In genomic region chr2:95344656-95345055, GRCh38 we compare ENCODE assay signal across 14 cellular contexts. TPM values are rescaled to one million over a fixed set of nuclear protein-coding genes. Genes with fewer than 3 reads are reported as not detected.
DNase-seq lines count a peak whose midpoint lies in the region; ATAC-seq, FAIRE-seq and TF ChIP-seq lines count a peak whose summit lies in the region.
"Had no signal": no experiment of that assay in that cellular context is flagged by ENCODE, and none has a peak within 500 bp of the region (broad histone marks: within the 10 kb centered on the region; RNA-seq: fewer than 3 reads in every experiment).

No MANE protein-coding gene starts in this region.

- H3K27me3 ChIP-seq in BLaER1 (peaks cover 56% of the 10 kb centered on the region), astrocyte (ENCODE audit: insufficient read depth, low read length) (peaks cover 11% of the 10 kb centered on the region)
- H3K27me3 ChIP-seq in CD8-positive, alpha-beta T cell (ENCODE audit: insufficient read depth, low read length), result peaks cover 13% of the 10 kb centered on the region
- peaks cover 3 to 9% of the 10 kb centered on the region in 2 donors for H3K27me3 ChIP-seq in naive thymus-derived CD4-positive, alpha-beta T cell (ENCODE audit: control insufficient read depth in 2 of 2, insufficient read depth in 2 of 2, low read length in 2 of 2)

- peak overlapping the region; percentile 94; the same call in 1 of the 2 replicates for H3K4me2 ChIP-seq in BLaER1
- peak overlapping the region; percentile 99 for H3K4me2 ChIP-seq in astrocyte (ENCODE audit: low read length)

- H3K27ac Mint-ChIP-seq in CD8-positive, alpha-beta T cell, result no peak overlapping the region
- no peak overlapping the region for H3K27ac Mint-ChIP-seq in astrocyte (ENCODE audit: unreplicated experiment)
- no peak overlapping the region for H3K27ac Mint-ChIP-seq in naive thymus-derived CD4-positive, alpha-beta T cell
- no peak overlapping the region for H3K27ac Mint-ChIP-seq in effector memory CD8-positive, alpha-beta T cell
- H3K27ac Mint-ChIP-seq: progenitor cell of endocrine pancreas had no signal

- H3K4me3 ChIP-seq in BLaER1 (no peak overlapping the region), astrocyte (ENCODE audit: insufficient read depth, low read depth, low read length) (no peak overlapping the region)
- H3K4me3 ChIP-seq in CD8-positive, alpha-beta T cell (ENCODE audit: low read depth, low read length), result no peak overlapping the region
- H3K4me3 ChIP-seq in naive thymus-derived CD4-positive, alpha-beta T cell (ENCODE audit: low read length), result no peak overlapping the region
- H3K4me3 ChIP-seq: lung, SJCRH30 had no signal

- CTCF ChIA-PET in CD8-positive, alpha-beta T cell (lab: Charles Lee), result interaction anchor here (1.2 to 1.5 kb wide), 3 partner anchors 10 to 14 kb away, joined by 3 to 5 read pairs (median 5); no protein-coding TSS in a partner anchor
- CTCF ChIA-PET in naive thymus-derived CD4-positive, alpha-beta T cell (lab: Charles Lee), result no interaction called here

- H3K9ac ChIP-seq in BLaER1, result no peak overlapping the region
- H3K9ac ChIP-seq in astrocyte (ENCODE audit: low read length), result no peak overlapping the region

- H3K4me3 Mint-ChIP-seq in CD8-positive, alpha-beta T cell, result peak overlapping the region; percentile 71
- H3K4me3 Mint-ChIP-seq in astrocyte (ENCODE audit: unreplicated experiment), result peak overlapping the region; percentile 27
- peak overlapping the region in 7 of 10 donors; percentile 3 to 84 (median 33) for H3K4me3 Mint-ChIP-seq in naive thymus-derived CD4-positive, alpha-beta T cell
- H3K4me3 Mint-ChIP-seq in effector memory CD8-positive, alpha-beta T cell, result peak overlapping the region in 1 of 2 donors; percentile 80

- no peaks in the 10 kb centered on the region for H3K9me3 Mint-ChIP-seq in CD8-positive, alpha-beta T cell
- H3K9me3 Mint-ChIP-seq in astrocyte (ENCODE audit: unreplicated experiment), result peaks cover 2% of the 10 kb centered on the region
- no peaks in the 10 kb centered on the region for H3K9me3 Mint-ChIP-seq in naive thymus-derived CD4-positive, alpha-beta T cell
- no peaks in the 10 kb centered on the region for H3K9me3 Mint-ChIP-seq in effector memory CD8-positive, alpha-beta T cell

- POLR2A ChIA-PET in CD8-positive, alpha-beta T cell (lab: Charles Lee), result no interaction called here
- POLR2A ChIA-PET in naive thymus-derived CD4-positive, alpha-beta T cell (lab: Charles Lee), result no interaction called here

- H3K4me1 ChIP-seq in BLaER1, result peaks cover 7% of the 10 kb centered on the region; the same call in 1 of the 2 replicates
- H3K4me1 ChIP-seq in CD8-positive, alpha-beta T cell (ENCODE audit: insufficient read depth, low read length), result peaks cover 6% of the 10 kb centered on the region
- H3K4me1 ChIP-seq in astrocyte (ENCODE audit: insufficient read depth, low read length), result peaks cover 10% of the 10 kb centered on the region
- no peaks in the 10 kb centered on the region for H3K4me1 ChIP-seq in naive thymus-derived CD4-positive, alpha-beta T cell (ENCODE audit: control insufficient read depth in 2 of 2, insufficient read depth in 2 of 2, low read length in 2 of 2)
- H3K4me1 ChIP-seq: SJCRH30 had no signal

- H3K9me3 ChIP-seq in BLaER1 (no peaks in the 10 kb centered on the region), astrocyte (ENCODE audit: insufficient read depth, low read depth, low read length) (no peaks in the 10 kb centered on the region)
- no peaks in the 10 kb centered on the region for H3K9me3 ChIP-seq in CD8-positive, alpha-beta T cell (ENCODE audit: low read length)
- H3K9me3 ChIP-seq in naive thymus-derived CD4-positive, alpha-beta T cell (ENCODE audit: control insufficient read depth in 2 of 3, low read length in 3 of 3), result no peaks in the 10 kb centered on the region
- H3K9me3 ChIP-seq: SJCRH30 had no signal

- no peak for TF ChIP-seq CTCF in CD8-positive, alpha-beta T cell (IDR thresholded peaks at IDR 0.05)
- TF ChIP-seq CTCF in astrocyte (IDR thresholded peaks at IDR 0.05; ENCODE audit: insufficient read depth, low read depth, low read length), result no peak

- H4K20me1 ChIP-seq in BLaER1 (peaks cover 17% of the 10 kb centered on the region), astrocyte (ENCODE audit: insufficient read depth, low read length) (no peaks in the 10 kb centered on the region)

- H3K36me3 ChIP-seq in BLaER1 (no peaks in the 10 kb centered on the region), astrocyte (ENCODE audit: insufficient read depth, low read length) (no peaks in the 10 kb centered on the region)
- no peaks in the 10 kb centered on the region for H3K36me3 ChIP-seq in CD8-positive, alpha-beta T cell (ENCODE audit: insufficient read depth, low read length)
- no peaks in the 10 kb centered on the region for H3K36me3 ChIP-seq in naive thymus-derived CD4-positive, alpha-beta T cell (ENCODE audit: control insufficient read depth in 2 of 3, insufficient read depth in 3 of 3, low read length in 3 of 3)
- H3K36me3 ChIP-seq: SJCRH30 had no signal

- no peak for FAIRE-seq in astrocyte (lab: Jason Lieb, UNC)

- H3K79me2 ChIP-seq in astrocyte (ENCODE audit: insufficient read depth, low read length), result no peaks in the 10 kb centered on the region

- DNase-seq in CD8-positive, alpha-beta T cell, result no peak
- no peak for DNase-seq in astrocyte (ENCODE audit: low read depth)
- DNase-seq in naive thymus-derived CD4-positive, alpha-beta T cell, result no peak
- DNase-seq in NCI-H2171 treated with DMSO at 0.1 percent for 48 hours (lab: John Stamatoyannopoulos, UW), result no peak
- no peak for DNase-seq in effector memory CD8-positive, alpha-beta T cell
- DNase-seq in occipital lobe (lab: John Stamatoyannopoulos, UW), result no peak
- DNase-seq: activated naive CD4-positive, alpha-beta T cell treated with anti-CD3 and anti-CD28 coated beads, Interleukin-2, amount 50 U/mL, for 16 hours; GDM1; naive B cell; SJCRH30; T-helper 9 cell had no signal

- no peak overlapping the region for H2AFZ ChIP-seq in astrocyte (ENCODE audit: low read depth, low read length)

- peaks cover 47% of the 10 kb centered on the region for H3K27me3 Mint-ChIP-seq in CD8-positive, alpha-beta T cell (ENCODE audit: low read depth)
- peaks cover 68% of the 10 kb centered on the region for H3K27me3 Mint-ChIP-seq in astrocyte (ENCODE audit: low read depth, unreplicated experiment)
- H3K27me3 Mint-ChIP-seq in naive thymus-derived CD4-positive, alpha-beta T cell, result peaks cover 39 to 60% (median 41%) of the 10 kb centered on the region in 5 donors
- H3K27me3 Mint-ChIP-seq in effector memory CD8-positive, alpha-beta T cell, result peaks cover 42 to 73% of the 10 kb centered on the region in 2 donors

- H3K4me1 Mint-ChIP-seq in CD8-positive, alpha-beta T cell (ENCODE audit: low read depth), result peaks cover 8% of the 10 kb centered on the region
- no peaks in the 10 kb centered on the region for H3K4me1 Mint-ChIP-seq in astrocyte (ENCODE audit: low read depth, unreplicated experiment)
- H3K4me1 Mint-ChIP-seq in naive thymus-derived CD4-positive, alpha-beta T cell, result peaks cover 0 to 3% (median 0%) of the 10 kb centered on the region in 7 donors
- no peaks in the 10 kb centered on the region for H3K4me1 Mint-ChIP-seq in effector memory CD8-positive, alpha-beta T cell (ENCODE audit: low read depth in 2 of 2)

- no peak overlapping the region for H3K27ac ChIP-seq in BLaER1
- H3K27ac ChIP-seq in CD8-positive, alpha-beta T cell (ENCODE audit: low read depth, low read length), result no peak overlapping the region
- H3K27ac ChIP-seq in astrocyte (ENCODE audit: low read depth, low read length), result no peak overlapping the region
- no peak overlapping the region for H3K27ac ChIP-seq in naive thymus-derived CD4-positive, alpha-beta T cell (ENCODE audit: low read depth, low read length)
- H3K27ac ChIP-seq: SJCRH30 had no signal

- ATAC-seq in CD8-positive, alpha-beta T cell, result no peak
- ATAC-seq in naive thymus-derived CD4-positive, alpha-beta T cell, result no peak
- ATAC-seq in effector memory CD8-positive, alpha-beta T cell (replicated peaks), result no peak

- intact Hi-C loops in CD8-positive, alpha-beta T cell (cut with DNase I, micrococcal nuclease), result no loop called here
- intact Hi-C loops in naive thymus-derived CD4-positive, alpha-beta T cell (cut with micrococcal nuclease), result loop anchor here in 1 of 2 donors (10.0 kb wide), 1 partner anchor 270 kb away; no protein-coding TSS in a partner anchor

- H3K36me3 Mint-ChIP-seq in CD8-positive, alpha-beta T cell, result no peaks in the 10 kb centered on the region
- no peaks in the 10 kb centered on the region for H3K36me3 Mint-ChIP-seq in astrocyte (ENCODE audit: low read depth, unreplicated experiment)
- no peaks in the 10 kb centered on the region for H3K36me3 Mint-ChIP-seq in naive thymus-derived CD4-positive, alpha-beta T cell
- H3K36me3 Mint-ChIP-seq in effector memory CD8-positive, alpha-beta T cell (ENCODE audit: insufficient read depth), result no peaks in the 10 kb centered on the region
- H3K36me3 Mint-ChIP-seq: naive B cell had no signal

RNA-seq across cellular contexts. Expression of gene KCNIP3, which starts 47.5 kb away (rescaled TPM):
- total RNA-seq in CD8-positive, alpha-beta T cell, result not detected
- total RNA-seq in astrocyte (0.68 and 1.5 TPM in 2 replicates), occipital lobe (6.9 TPM)
- total RNA-seq in naive thymus-derived CD4-positive, alpha-beta T cell, result 1 to 10 TPM in 1 of 5 experiments, not detected in 4; 1.0 TPM
- polyA plus RNA-seq in naive thymus-derived CD4-positive, alpha-beta T cell, result not detected
- total RNA-seq: SJCRH30 had no signal

RNA-seq across cellular contexts. Expression of gene FAHD2A, which starts 57.9 kb away (rescaled TPM):
- 10 to 100 TPM; 25.5 to 26.3 TPM for total RNA-seq in CD8-positive, alpha-beta T cell
- 21.9 and 23.4 TPM in 2 replicates for total RNA-seq in astrocyte
- 10 to 100 TPM; 22.6 to 41.4 (median 33.7) TPM for total RNA-seq in naive thymus-derived CD4-positive, alpha-beta T cell
- polyA plus RNA-seq in naive thymus-derived CD4-positive, alpha-beta T cell, result 10 to 100 TPM; 17.9 to 20.5 TPM
- 8.7 TPM for total RNA-seq in occipital lobe
